In the genomic region with DNA sequence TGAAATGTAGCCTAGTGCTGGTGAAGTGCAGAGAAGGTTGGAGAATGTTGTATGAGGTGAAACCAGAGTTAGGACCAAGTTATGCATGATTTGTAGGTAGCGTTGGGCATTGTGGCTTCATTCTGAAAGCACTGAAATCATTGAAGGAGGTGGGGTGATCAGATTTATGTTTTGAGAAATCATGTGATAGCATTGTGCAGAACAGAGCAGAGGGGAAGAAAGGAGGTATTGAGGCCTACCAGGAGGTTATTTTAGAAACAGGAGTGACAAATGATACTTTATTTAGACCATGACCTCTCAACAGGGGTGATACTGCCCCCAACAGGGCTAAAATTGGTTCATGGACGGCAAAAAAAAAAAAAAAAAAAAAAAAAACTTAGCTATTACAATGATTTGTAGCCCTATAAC, we compare ENCODE assay signal across 8 cellular contexts. TPM values are rescaled to one million over a fixed set of nuclear protein-coding genes. Genes with fewer than 3 reads are reported as not detected.
A peak's percentile ranks its signal among the peaks of the same experiment; 100 is the strongest.
DNase-seq lines count a peak whose midpoint lies in the region; ATAC-seq, FAIRE-seq and TF ChIP-seq lines count a peak whose summit lies in the region.

No MANE protein-coding gene starts in this region.

- ATAC-seq in HG03095 (IDR thresholded peaks at IDR 0.05; ENCODE audit: unreplicated experiment): peak; percentile 76

- H3K36me3 ChIP-seq in GM23248 (ENCODE audit: low read depth): no peaks in the 10 kb centered on the region

- H3K9ac ChIP-seq in GM23248: no peak overlapping the region

- no peaks in the 10 kb centered on the region for H3K79me2 ChIP-seq in GM23248 (ENCODE audit: insufficient read depth)

- in situ Hi-C loops in GM23248 (cut with MboI): no loop called here

- no peak overlapping the region for H3K4me2 ChIP-seq in GM23248 (ENCODE audit: unreplicated experiment)

- no peak overlapping the region for H2AFZ ChIP-seq in GM23248

- no peak overlapping the region for H3K4me3 ChIP-seq in epithelial cell of proximal tubule (ENCODE audit: low read depth, low read length)
- H3K4me3 ChIP-seq in GM23248: no peak overlapping the region

- no peaks in the 10 kb centered on the region for H3K27me3 ChIP-seq in GM23248 (replicated peaks; ENCODE audit: insufficient read depth)

- no peak overlapping the region for H3K27ac ChIP-seq in GM23248

- WGBS in GM23248 (ENCODE audit: low coverage in 1 of 2, low lambda C conversion rate in 2 of 2, missing lambda C conversion rate in 2 of 2), 2 experiments: 71 to 78% methylated on average over 2 of the region's 2 CpGs

- DNase-seq in COLO829 (ENCODE audit: low spot score): peak; percentile 54
- no peak for DNase-seq in GM19239 (ENCODE audit: insufficient read length, low spot score)
- DNase-seq in epithelial cell of proximal tubule (ENCODE audit: low read depth): no peak
- no peak for DNase-seq in NCI-H2227 (lab: John Stamatoyannopoulos, UW; ENCODE audit: unreplicated experiment)
- DNase-seq in RCC 7860 (ENCODE audit: low spot score): no peak
- DNase-seq in DMS114 treated with DMSO at 0.1 percent for 48 hours (lab: John Stamatoyannopoulos, UW; ENCODE audit: unreplicated experiment): no peak
- DNase-seq in GM23248: no peak

- peak; percentile 11 for FAIRE-seq in GM19239 (lab: Jason Lieb, UNC)
- no peak for FAIRE-seq in RCC 7860 (lab: Jason Lieb, UNC)

- H3F3A ChIP-seq in GM23248 (ENCODE audit: insufficient read depth): no peaks in the 10 kb centered on the region

- H4K20me1 ChIP-seq in GM23248 (ENCODE audit: insufficient read depth): no peaks in the 10 kb centered on the region

- H3K9me2 ChIP-seq in GM23248 (ENCODE audit: insufficient read depth): no peaks in the 10 kb centered on the region

- TF ChIP-seq CTCF in epithelial cell of proximal tubule (conservative IDR thresholded peaks at IDR 0.05; ENCODE audit: low read depth, low read length): peak; percentile 33

- H3K4me1 ChIP-seq in GM23248 (ENCODE audit: insufficient read depth): no peaks in the 10 kb centered on the region

- no peaks in the 10 kb centered on the region for H3K9me3 ChIP-seq in GM23248 (ENCODE audit: low read depth)

RNA-seq across cellular contexts. Expression of gene HMGN3, which starts 15.6 kb away (rescaled TPM):
- total RNA-seq in epithelial cell of proximal tubule: 53.2 and 86.2 TPM in 2 replicates
- 17.6 and 30.0 TPM in 2 replicates for total RNA-seq in GM23248 (2014; rRNA removed; shearing (Covaris generic))
- 84.4 and 86.5 TPM in 2 replicates for polyA plus RNA-seq in GM23248 (2016; fragmentation: Nextera tagmentation; extraction: Ambion mirVana)
